In genomic region chr16:68486671-68487495, GRCh38 we compare ENCODE assay signal across 14 cellular contexts. TPM values are rescaled to one million over a fixed set of nuclear protein-coding genes. Genes with fewer than 3 reads are reported as not detected.
DNase-seq lines count a peak whose midpoint lies in the region; ATAC-seq and TF ChIP-seq lines count a peak whose summit lies in the region.
"Had no signal": no experiment of that assay in that cellular context is flagged by ENCODE, and none has a peak within 500 bp of the region (broad histone marks: within the 10 kb centered on the region; RNA-seq: fewer than 3 reads in every experiment).

No MANE protein-coding gene starts in this region.

- H3K4me3 Mint-ChIP-seq in chondrocyte (ENCODE audit: unreplicated experiment) (no peak overlapping the region), nephron progenitor cell (peak overlapping the region; percentile 2)
- H3K4me3 Mint-ChIP-seq: activated CD4-positive, alpha-beta T cell treated with anti-CD3 and anti-CD28 coated beads, Interleukin-2, amount 10 ng/mL, durations not matched to agents 24 days and 14 days; activated T-cell treated with anti-CD3 and anti-CD28 coated beads, Interleukin-2, amount 50 U/mL, for 72 hours had no signal

- TF ChIP-seq CTCF in chondrocyte (IDR thresholded peaks at IDR 0.05): no peak
- TF ChIP-seq CTCF in nephron progenitor cell (IDR thresholded peaks at IDR 0.05): no peak

- H3K27ac Mint-ChIP-seq in chondrocyte (ENCODE audit: unreplicated experiment) (no peak overlapping the region), nephron progenitor cell (peak overlapping the region; percentile 31)
- H3K27ac Mint-ChIP-seq: activated CD4-positive, alpha-beta T cell treated with anti-CD3 and anti-CD28 coated beads, Interleukin-2, amount 10 ng/mL, durations not matched to agents 24 days and 14 days; activated T-cell treated with anti-CD3 and anti-CD28 coated beads, Interleukin-2, amount 50 U/mL, for 72 hours had no signal

- peaks cover 4% of the 10 kb centered on the region for H3K27me3 Mint-ChIP-seq in chondrocyte (ENCODE audit: low read depth)
- no peaks in the 10 kb centered on the region for H3K27me3 Mint-ChIP-seq in nephron progenitor cell (ENCODE audit: low read depth, poor library complexity)

- H3K4me1 Mint-ChIP-seq in chondrocyte (ENCODE audit: low read depth) (no peaks in the 10 kb centered on the region), nephron progenitor cell (peaks cover 59% of the 10 kb centered on the region)
- H3K4me1 Mint-ChIP-seq: activated CD4-positive, alpha-beta T cell treated with anti-CD3 and anti-CD28 coated beads, Interleukin-2, amount 10 ng/mL, durations not matched to agents 24 days and 14 days had no signal

- no peak for ATAC-seq in HG03135 (IDR thresholded peaks at IDR 0.05; ENCODE audit: unreplicated experiment)
- ATAC-seq: activated T-cell treated with anti-CD3 and anti-CD28 coated beads, Interleukin-2, amount 50 U/mL, for 72 hours; HCT116 had no signal

- H3K9me3 Mint-ChIP-seq in chondrocyte (ENCODE audit: low read depth) (peaks cover 8% of the 10 kb centered on the region), nephron progenitor cell (peaks cover 5% of the 10 kb centered on the region)
- H3K9me3 Mint-ChIP-seq: activated CD4-positive, alpha-beta T cell treated with anti-CD3 and anti-CD28 coated beads, Interleukin-2, amount 10 ng/mL, durations not matched to agents 24 days and 14 days; activated T-cell treated with anti-CD3 and anti-CD28 coated beads, Interleukin-2, amount 50 U/mL, for 72 hours had no signal

- peak; percentile 84 for DNase-seq in DMS79 (lab: John Stamatoyannopoulos, UW)
- DNase-seq in NCI-H146 (lab: John Stamatoyannopoulos, UW): peak; percentile 15
- DNase-seq in chondrocyte (ENCODE audit: low spot score): peak; percentile 20
- no peak for DNase-seq in nephron progenitor cell
- DNase-seq in CD1c-positive myeloid dendritic cell (ENCODE audit: extremely low spot score): no peak
- no peak for DNase-seq in activated T-cell treated with anti-CD3 and anti-CD28 coated beads, Interleukin-2, amount 50 U/mL, for 1 hour
- DNase-seq: activated CD4-positive, alpha-beta T cell treated with anti-CD3 and anti-CD28 coated beads, Interleukin-2, amount 10 ng/mL, durations not matched to agents 24 days and 14 days; activated T-cell treated with anti-CD3 and anti-CD28 coated beads, Interleukin-2, amount 50 U/mL, for 72 hours; C1 segment of cervical spinal cord; dorsolateral prefrontal cortex; NCI-H1930; T-helper 2 cell had no signal

- H3K36me3 Mint-ChIP-seq in chondrocyte (ENCODE audit: low read depth) (no peaks in the 10 kb centered on the region), nephron progenitor cell (ENCODE audit: low read depth) (no peaks in the 10 kb centered on the region)

RNA-seq across cellular contexts. Expression of gene SMPD3, which starts 38.6 kb away (rescaled TPM):
- 0.07 TPM in 1 of 3 replicates, not detected in the others for total RNA-seq in chondrocyte

RNA-seq across cellular contexts. Expression of gene ZFP90, which starts 52.2 kb away (rescaled TPM):
- 29.7 to 35.1 TPM (median 32.5 TPM) in 3 replicates for total RNA-seq in chondrocyte

Comparison
In these comparisons a context has a peak if more than half of its experiments do, and no peak if none do; other contexts are left out.
1. DNase-seq: peak in DMS79 (single experiment), NCI-H146 (single experiment) and chondrocyte (single experiment); none in nephron progenitor cell (single experiment), CD1c-positive myeloid dendritic cell (single experiment) and activated T-cell treated with anti-CD3 and anti-CD28 coated beads, Interleukin-2, amount 50 U/mL, for 1 hour (single experiment).